Comparison of ENCODE assay signal across 1 cellular context in the genomic region with DNA sequence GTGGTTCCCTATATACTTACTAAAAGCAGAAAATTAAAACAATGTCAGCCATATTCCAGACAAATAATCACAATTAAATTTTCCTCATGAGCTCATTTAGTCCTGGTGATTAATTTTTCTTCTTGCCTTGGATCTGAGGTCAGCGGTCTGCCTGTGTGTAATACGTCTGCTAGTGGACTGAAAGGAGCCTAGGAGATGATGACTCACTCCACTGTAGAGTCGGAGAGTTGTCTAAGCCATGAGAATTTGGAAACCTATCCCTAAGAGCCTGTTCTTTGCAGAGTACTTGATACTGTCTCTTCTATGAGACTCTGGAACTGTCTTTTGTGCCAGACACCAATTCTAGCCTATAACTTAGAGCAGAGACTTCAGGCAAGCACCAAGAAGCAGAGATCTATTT.
TF ChIP-seq lines count a peak whose summit lies in the region.

No MANE protein-coding gene starts in this region.

TF ChIP-seq in GM23338, 12 proteins besides CTCF, POLR2A, EP300 and RAD21 (continued from another document):
- TF ChIP-seq ZNF462 (CRISPR knock-in tag; IDR thresholded peaks at IDR 0.05) (no peak), NANOG (IDR thresholded peaks at IDR 0.05; ENCODE audit: borderline replicate concordance) (no peak), ZNF331 (CRISPR knock-in tag; IDR thresholded peaks at IDR 0.05; ENCODE audit: low read depth) (no peak), ZNF114 (CRISPR knock-in tag; IDR thresholded peaks at IDR 0.05) (no peak), POLR2AphosphoS5 (IDR thresholded peaks at IDR 0.05; ENCODE audit: low read depth) (no peak)
- TF ChIP-seq, protein P1, sequence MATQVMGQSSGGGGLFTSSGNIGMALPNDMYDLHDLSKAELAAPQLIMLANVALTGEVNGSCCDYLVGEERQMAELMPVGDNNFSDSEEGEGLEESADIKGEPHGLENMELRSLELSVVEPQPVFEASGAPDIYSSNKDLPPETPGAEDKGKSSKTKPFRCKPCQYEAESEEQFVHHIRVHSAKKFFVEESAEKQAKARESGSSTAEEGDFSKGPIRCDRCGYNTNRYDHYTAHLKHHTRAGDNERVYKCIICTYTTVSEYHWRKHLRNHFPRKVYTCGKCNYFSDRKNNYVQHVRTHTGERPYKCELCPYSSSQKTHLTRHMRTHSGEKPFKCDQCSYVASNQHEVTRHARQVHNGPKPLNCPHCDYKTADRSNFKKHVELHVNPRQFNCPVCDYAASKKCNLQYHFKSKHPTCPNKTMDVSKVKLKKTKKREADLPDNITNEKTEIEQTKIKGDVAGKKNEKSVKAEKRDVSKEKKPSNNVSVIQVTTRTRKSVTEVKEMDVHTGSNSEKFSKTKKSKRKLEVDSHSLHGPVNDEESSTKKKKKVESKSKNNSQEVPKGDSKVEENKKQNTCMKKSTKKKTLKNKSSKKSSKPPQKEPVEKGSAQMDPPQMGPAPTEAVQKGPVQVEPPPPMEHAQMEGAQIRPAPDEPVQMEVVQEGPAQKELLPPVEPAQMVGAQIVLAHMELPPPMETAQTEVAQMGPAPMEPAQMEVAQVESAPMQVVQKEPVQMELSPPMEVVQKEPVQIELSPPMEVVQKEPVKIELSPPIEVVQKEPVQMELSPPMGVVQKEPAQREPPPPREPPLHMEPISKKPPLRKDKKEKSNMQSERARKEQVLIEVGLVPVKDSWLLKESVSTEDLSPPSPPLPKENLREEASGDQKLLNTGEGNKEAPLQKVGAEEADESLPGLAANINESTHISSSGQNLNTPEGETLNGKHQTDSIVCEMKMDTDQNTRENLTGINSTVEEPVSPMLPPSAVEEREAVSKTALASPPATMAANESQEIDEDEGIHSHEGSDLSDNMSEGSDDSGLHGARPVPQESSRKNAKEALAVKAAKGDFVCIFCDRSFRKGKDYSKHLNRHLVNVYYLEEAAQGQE (IDR thresholded peaks at IDR 0.05; ENCODE audit: unreplicated experiment), result no peak
